In the genomic region with DNA sequence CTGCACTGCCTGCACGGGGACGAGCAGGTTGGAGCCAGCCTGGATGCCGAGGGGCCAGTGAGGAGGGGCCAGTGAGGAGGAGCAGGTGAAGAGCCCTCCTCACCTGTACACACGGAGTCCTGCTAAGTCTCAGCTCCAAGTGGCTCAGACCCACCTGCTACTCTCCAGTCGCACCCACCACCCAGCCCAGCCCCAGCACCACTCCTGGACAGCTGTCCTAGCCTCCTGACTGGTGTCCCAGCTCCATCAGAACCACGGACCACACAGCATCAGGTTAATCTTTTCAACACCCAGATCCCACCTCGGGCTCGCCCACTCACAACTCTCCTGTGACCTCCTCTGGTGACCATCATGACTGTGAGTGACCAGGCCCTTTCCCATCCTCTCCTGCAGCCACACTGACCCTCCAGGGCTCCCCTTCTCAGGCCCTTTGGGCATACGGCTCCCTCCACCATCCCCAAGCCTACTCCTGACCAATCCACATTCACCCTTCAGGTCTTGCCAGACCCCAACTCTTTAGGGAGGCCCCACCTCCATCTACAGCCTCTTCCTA, we compare ENCODE assay signal across 2 cellular contexts.
TF ChIP-seq lines count a peak whose summit lies in the region.

No MANE protein-coding gene starts in this region.

TF ChIP-seq in liver, 16 proteins besides CTCF, POLR2A, EP300 and RAD21:
- TF ChIP-seq NR2F2 (IDR thresholded peaks at IDR 0.05), result no peak
- no peak for TF ChIP-seq GABPA (IDR thresholded peaks at IDR 0.05 in 1 of 2, conservative IDR thresholded peaks at IDR 0.05 in 1 of 2)
- TF ChIP-seq, protein P1, sequence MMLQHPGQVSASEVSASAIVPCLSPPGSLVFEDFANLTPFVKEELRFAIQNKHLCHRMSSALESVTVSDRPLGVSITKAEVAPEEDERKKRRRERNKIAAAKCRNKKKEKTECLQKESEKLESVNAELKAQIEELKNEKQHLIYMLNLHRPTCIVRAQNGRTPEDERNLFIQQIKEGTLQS (IDR thresholded peaks at IDR 0.05), result no peak
- TF ChIP-seq, protein P2, sequence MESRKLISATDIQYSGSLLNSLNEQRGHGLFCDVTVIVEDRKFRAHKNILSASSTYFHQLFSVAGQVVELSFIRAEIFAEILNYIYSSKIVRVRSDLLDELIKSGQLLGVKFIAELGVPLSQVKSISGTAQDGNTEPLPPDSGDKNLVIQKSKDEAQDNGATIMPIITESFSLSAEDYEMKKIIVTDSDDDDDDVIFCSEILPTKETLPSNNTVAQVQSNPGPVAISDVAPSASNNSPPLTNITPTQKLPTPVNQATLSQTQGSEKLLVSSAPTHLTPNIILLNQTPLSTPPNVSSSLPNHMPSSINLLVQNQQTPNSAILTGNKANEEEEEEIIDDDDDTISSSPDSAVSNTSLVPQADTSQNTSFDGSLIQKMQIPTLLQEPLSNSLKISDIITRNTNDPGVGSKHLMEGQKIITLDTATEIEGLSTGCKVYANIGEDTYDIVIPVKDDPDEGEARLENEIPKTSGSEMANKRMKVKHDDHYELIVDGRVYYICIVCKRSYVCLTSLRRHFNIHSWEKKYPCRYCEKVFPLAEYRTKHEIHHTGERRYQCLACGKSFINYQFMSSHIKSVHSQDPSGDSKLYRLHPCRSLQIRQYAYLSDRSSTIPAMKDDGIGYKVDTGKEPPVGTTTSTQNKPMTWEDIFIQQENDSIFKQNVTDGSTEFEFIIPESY (IDR thresholded peaks at IDR 0.05), result no peak
- TF ChIP-seq EGR1 (IDR thresholded peaks at IDR 0.05; ENCODE audit: low read depth in 2 of 2), result no peak
- TF ChIP-seq, protein P3, sequence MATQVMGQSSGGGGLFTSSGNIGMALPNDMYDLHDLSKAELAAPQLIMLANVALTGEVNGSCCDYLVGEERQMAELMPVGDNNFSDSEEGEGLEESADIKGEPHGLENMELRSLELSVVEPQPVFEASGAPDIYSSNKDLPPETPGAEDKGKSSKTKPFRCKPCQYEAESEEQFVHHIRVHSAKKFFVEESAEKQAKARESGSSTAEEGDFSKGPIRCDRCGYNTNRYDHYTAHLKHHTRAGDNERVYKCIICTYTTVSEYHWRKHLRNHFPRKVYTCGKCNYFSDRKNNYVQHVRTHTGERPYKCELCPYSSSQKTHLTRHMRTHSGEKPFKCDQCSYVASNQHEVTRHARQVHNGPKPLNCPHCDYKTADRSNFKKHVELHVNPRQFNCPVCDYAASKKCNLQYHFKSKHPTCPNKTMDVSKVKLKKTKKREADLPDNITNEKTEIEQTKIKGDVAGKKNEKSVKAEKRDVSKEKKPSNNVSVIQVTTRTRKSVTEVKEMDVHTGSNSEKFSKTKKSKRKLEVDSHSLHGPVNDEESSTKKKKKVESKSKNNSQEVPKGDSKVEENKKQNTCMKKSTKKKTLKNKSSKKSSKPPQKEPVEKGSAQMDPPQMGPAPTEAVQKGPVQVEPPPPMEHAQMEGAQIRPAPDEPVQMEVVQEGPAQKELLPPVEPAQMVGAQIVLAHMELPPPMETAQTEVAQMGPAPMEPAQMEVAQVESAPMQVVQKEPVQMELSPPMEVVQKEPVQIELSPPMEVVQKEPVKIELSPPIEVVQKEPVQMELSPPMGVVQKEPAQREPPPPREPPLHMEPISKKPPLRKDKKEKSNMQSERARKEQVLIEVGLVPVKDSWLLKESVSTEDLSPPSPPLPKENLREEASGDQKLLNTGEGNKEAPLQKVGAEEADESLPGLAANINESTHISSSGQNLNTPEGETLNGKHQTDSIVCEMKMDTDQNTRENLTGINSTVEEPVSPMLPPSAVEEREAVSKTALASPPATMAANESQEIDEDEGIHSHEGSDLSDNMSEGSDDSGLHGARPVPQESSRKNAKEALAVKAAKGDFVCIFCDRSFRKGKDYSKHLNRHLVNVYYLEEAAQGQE (IDR thresholded peaks at IDR 0.05), result no peak
- TF ChIP-seq SP1 (IDR thresholded peaks at IDR 0.05), result no peak
- no peak for TF ChIP-seq HNF4A (conservative IDR thresholded peaks at IDR 0.05)

TF ChIP-seq in HepG2, 621 proteins besides CTCF, POLR2A, EP300 and RAD21:
- no peak for TF ChIP-seq BORCS8-MEF2B (CRISPR knock-in tag; IDR thresholded peaks at IDR 0.05)
- no peak for TF ChIP-seq HMG20B (CRISPR knock-in tag; conservative IDR thresholded peaks at IDR 0.05)
